In the genomic region with DNA sequence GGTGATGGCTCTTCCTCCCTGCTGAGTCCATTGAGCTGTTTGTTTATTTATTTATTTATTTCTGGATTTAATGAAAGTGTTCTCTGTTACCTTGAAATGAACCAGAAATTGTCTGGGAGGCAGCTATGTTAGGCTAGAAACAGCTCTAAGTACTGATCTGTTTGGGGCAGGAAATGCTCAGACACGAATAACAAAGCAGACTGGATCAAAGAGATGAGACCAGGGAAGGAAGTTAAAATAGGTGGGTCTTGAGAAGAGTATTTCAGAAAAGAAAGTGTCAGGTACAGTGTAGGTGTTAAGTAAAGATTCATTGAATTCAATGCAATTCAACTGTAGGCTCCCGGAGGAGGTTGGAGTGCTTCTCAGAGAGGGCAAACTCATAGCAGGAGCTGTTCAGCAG, we compare ENCODE assay signal across 33 cellular contexts.
"Had no signal": no experiment of that assay in that cellular context is flagged by ENCODE, and none has a peak within 500 bp of the region (broad histone marks: within the 10 kb centered on the region; RNA-seq: fewer than 3 reads in every experiment).

No MANE protein-coding gene starts in this region.

- H3K27ac ChIP-seq: brain microvascular endothelial cell, gastroesophageal sphincter, hepatocyte, neural progenitor cell, parathyroid adenoma, right atrium auricular region, uterus had no signal

- H3K4me3 ChIP-seq: gastroesophageal sphincter, hepatocyte, neural progenitor cell, right atrium auricular region, smooth muscle cell, uterus had no signal

- DNase-seq: activated CD4-positive, alpha-beta memory T cell treated with anti-CD3 and anti-CD28 coated beads for 36 hours; activated CD4-positive, alpha-beta T cell treated with anti-CD3 and anti-CD28 coated beads for 4 hours; activated CD8-positive, alpha-beta memory T cell treated with anti-CD3 and anti-CD28 coated beads, Interleukin-2, amount 50 U/mL, for 48 hours; activated T-cell treated with anti-CD3 and anti-CD28 coated beads, Interleukin-2, amount 50 U/mL, for 48 hours; brain microvascular endothelial cell; caudate nucleus; cortex of kidney; effector memory CD8-positive, alpha-beta T cell; erythroblast; immature natural killer cell; kidney; left colon; mammary epithelial cell; naive B cell; occipital lobe; stimulated activated CD4-positive, alpha-beta T cell treated with anti-CD3 and anti-CD28 coated beads, Interleukin-1b, Interleukin-23, amount 100 ng/mL, for 48 hours; stimulated activated CD4-positive, alpha-beta T cell treated with anti-CD3 and anti-CD28 coated beads, Interleukin-4, amount 100 ng/mL, for 4 hours; stimulated activated CD8-positive, alpha-beta memory T cell treated with anti-CD3 and anti-CD28 coated beads, Interleukin-4, amount 100 ng/mL, for 48 hours; stimulated activated naive CD8-positive, alpha-beta T cell treated with anti-CD3 and anti-CD28 coated beads, Interleukin-15, amount 100 ng/mL, for 72 hours; substantia nigra; uterus had no signal

- H3K36me3 Mint-ChIP-seq: activated CD4-positive, alpha-beta memory T cell treated with anti-CD3 and anti-CD28 coated beads for 36 hours; activated naive CD8-positive, alpha-beta T cell; immature natural killer cell; mesothelial cell of epicardium; naive B cell; neural progenitor cell; stimulated activated memory B cell treated with anti-CD40 and anti-IgM and Interleukin-4, amounts not matched to agents 10 μg/mL and 1 μg/mL and 100 μg/mL, for 72 hours; type B pancreatic cell had no signal

- H3K4me3 Mint-ChIP-seq: activated CD4-positive, alpha-beta memory T cell treated with anti-CD3 and anti-CD28 coated beads for 36 hours; activated naive CD8-positive, alpha-beta T cell; effector memory CD8-positive, alpha-beta T cell; immature natural killer cell; mesothelial cell of epicardium; naive B cell; neural progenitor cell; stimulated activated memory B cell treated with anti-CD40 and anti-IgM and Interleukin-4, amounts not matched to agents 10 μg/mL and 1 μg/mL and 100 μg/mL, for 72 hours; stimulated activated naive CD8-positive, alpha-beta T cell treated with anti-CD3 and anti-CD28 coated beads, Interleukin-15, amount 100 ng/mL, for 72 hours; T-helper 2 cell treated with Interferon-gamma antibody and Interleukin-4, amounts not matched to agents 5 μg/mL and 100 μg/mL, for 36 hours; type B pancreatic cell had no signal

- H3K9me3 Mint-ChIP-seq: activated CD4-positive, alpha-beta memory T cell treated with anti-CD3 and anti-CD28 coated beads for 36 hours; activated T-helper 2 cell treated with anti-CD3 and anti-CD28 coated beads, Interferon-gamma antibody, Interleukin-2, Interleukin-4, amounts not matched to agents 10 μg/mL and 5 μg/mL and 100 μg/mL, durations not matched to agents 14 hours and 24 hours and 36 hours; effector memory CD8-positive, alpha-beta T cell; mesothelial cell of epicardium; naive B cell; neural progenitor cell; stimulated activated memory B cell treated with anti-CD40 and anti-IgM and Interleukin-4, amounts not matched to agents 10 μg/mL and 1 μg/mL and 100 μg/mL, for 72 hours; stimulated activated naive CD8-positive, alpha-beta T cell treated with anti-CD3 and anti-CD28 coated beads, Interleukin-15, amount 100 ng/mL, for 72 hours; T-helper 2 cell treated with Interferon-gamma antibody and Interleukin-4, amounts not matched to agents 5 μg/mL and 100 μg/mL, for 36 hours; type B pancreatic cell had no signal

- H3K27me3 Mint-ChIP-seq: stimulated activated naive CD8-positive, alpha-beta T cell treated with anti-CD3 and anti-CD28 coated beads, Interleukin-15, amount 100 ng/mL, for 72 hours had no signal

- H3K36me3 ChIP-seq: brain microvascular endothelial cell, gastroesophageal sphincter, neural progenitor cell, right atrium auricular region, uterus had no signal

- H3K9me3 ChIP-seq: gastroesophageal sphincter, right atrium auricular region, uterus had no signal

- H3K27me3 ChIP-seq: brain microvascular endothelial cell, gastroesophageal sphincter, hepatocyte, neural progenitor cell, right atrium auricular region, uterus had no signal

- ATAC-seq: effector memory CD8-positive, alpha-beta T cell; gastroesophageal sphincter; left colon; stimulated activated memory B cell treated with anti-CD40 and anti-IgM and Interleukin-4, amounts not matched to agents 10 μg/mL and 1 μg/mL and 100 μg/mL, for 72 hours; stimulated activated naive CD8-positive, alpha-beta T cell treated with anti-CD3 and anti-CD28 coated beads, Interleukin-15, amount 100 ng/mL, for 72 hours had no signal

- H3K27ac Mint-ChIP-seq: activated CD4-positive, alpha-beta memory T cell treated with anti-CD3 and anti-CD28 coated beads for 36 hours; activated naive CD8-positive, alpha-beta T cell; activated T-helper 2 cell treated with anti-CD3 and anti-CD28 coated beads, Interferon-gamma antibody, Interleukin-2, Interleukin-4, amounts not matched to agents 10 μg/mL and 5 μg/mL and 100 μg/mL, durations not matched to agents 14 hours and 24 hours and 36 hours; effector memory CD8-positive, alpha-beta T cell; immature natural killer cell; mesothelial cell of epicardium; naive B cell; neural progenitor cell; stimulated activated memory B cell treated with anti-CD40 and anti-IgM and Interleukin-4, amounts not matched to agents 10 μg/mL and 1 μg/mL and 100 μg/mL, for 72 hours; T-helper 2 cell treated with Interferon-gamma antibody and Interleukin-4, amounts not matched to agents 5 μg/mL and 100 μg/mL, for 36 hours; type B pancreatic cell had no signal

- H3K4me1 ChIP-seq: gastroesophageal sphincter, parathyroid adenoma, right atrium auricular region, uterus had no signal

- H3K4me1 Mint-ChIP-seq: immature natural killer cell; mesothelial cell of epicardium; naive B cell; stimulated activated memory B cell treated with anti-CD40 and anti-IgM and Interleukin-4, amounts not matched to agents 10 μg/mL and 1 μg/mL and 100 μg/mL, for 72 hours had no signal
